In the genomic region with DNA sequence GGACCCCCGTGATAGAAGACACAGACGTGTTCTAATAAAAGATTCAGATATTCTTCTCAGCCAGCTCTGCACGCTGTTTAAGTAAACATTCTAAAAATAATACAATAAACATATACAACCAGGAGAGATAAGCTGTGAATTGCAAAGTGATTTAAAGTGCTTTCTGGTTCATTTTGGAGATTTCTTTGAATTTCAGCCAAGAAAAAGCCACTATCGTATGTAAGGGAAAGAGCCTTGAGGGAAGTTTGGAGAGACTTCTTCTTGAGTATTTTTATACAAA, we compare ENCODE assay signal across 2 cellular contexts.
TF ChIP-seq lines count a peak whose summit lies in the region.

No MANE protein-coding gene starts in this region.

TF ChIP-seq in HEK293, 187 proteins besides CTCF, POLR2A, EP300 and RAD21 (continues in another document):
- TF ChIP-seq ZNF549 (tag by site-specific recombination; IDR thresholded peaks at IDR 0.05) (no peak), SCRT2 (tag by site-specific recombination; IDR thresholded peaks at IDR 0.05) (no peak), ZNF48 (tag by site-specific recombination; IDR thresholded peaks at IDR 0.05) (no peak), ZNF558 (tag by site-specific recombination; IDR thresholded peaks at IDR 0.05) (no peak), FEZF1 (tag by site-specific recombination; IDR thresholded peaks at IDR 0.05) (peak; percentile 70), ZNF560 (tag by site-specific recombination; IDR thresholded peaks at IDR 0.05; ENCODE audit: borderline replicate concordance) (no peak), ZNF239 (tag by site-specific recombination; IDR thresholded peaks at IDR 0.05) (no peak), SETDB1 (IDR thresholded peaks at IDR 0.05; ENCODE audit: insufficient read length, low read length) (no peak), ZNF155 (tag by site-specific recombination; IDR thresholded peaks at IDR 0.05) (no peak), KLF16 (tag by site-specific recombination; IDR thresholded peaks at IDR 0.05) (no peak), ZNF223 (tag by site-specific recombination; IDR thresholded peaks at IDR 0.05) (no peak), KLF8 (tag by site-specific recombination; IDR thresholded peaks at IDR 0.05) (no peak), KLF9 (tag by site-specific recombination; IDR thresholded peaks at IDR 0.05; ENCODE audit: low read depth) (no peak), ZNF776 (tag by site-specific recombination; IDR thresholded peaks at IDR 0.05; ENCODE audit: borderline replicate concordance) (no peak), HOXD13 (CRISPR knock-in tag; IDR thresholded peaks at IDR 0.05; ENCODE audit: borderline replicate concordance) (no peak), ZSCAN23 (tag by site-specific recombination; IDR thresholded peaks at IDR 0.05) (no peak), OVOL3 (tag by site-specific recombination; IDR thresholded peaks at IDR 0.05) (no peak), IKZF3 (tag by site-specific recombination; IDR thresholded peaks at IDR 0.05) (0 out of 2 replicates have a peak, but pooled peaks have one; percentile 16), ZNF354C (tag by site-specific recombination; IDR thresholded peaks at IDR 0.05; ENCODE audit: borderline replicate concordance, low read depth) (no peak), TCF7L2 (IDR thresholded peaks at IDR 0.05; ENCODE audit: borderline replicate concordance, low read depth, low read length) (peak; percentile 49; the same call in 1 of the 2 replicates), TRIM28 (IDR thresholded peaks at IDR 0.05; ENCODE audit: borderline replicate concordance, low read length) (no peak), ZNF324 (tag by site-specific recombination; IDR thresholded peaks at IDR 0.05) (no peak), ZNF138 (tag by site-specific recombination; IDR thresholded peaks at IDR 0.05; ENCODE audit: borderline replicate concordance) (no peak), ZNF707 (tag by site-specific recombination; IDR thresholded peaks at IDR 0.05) (no peak), SP2 (tag by site-specific recombination; IDR thresholded peaks at IDR 0.05) (no peak), ZNF677 (tag by site-specific recombination; IDR thresholded peaks at IDR 0.05) (no peak), ZNF211 (tag by site-specific recombination; IDR thresholded peaks at IDR 0.05; ENCODE audit: low read depth) (no peak), ZNF37A (tag by site-specific recombination; IDR thresholded peaks at IDR 0.05) (no peak), ZNF341 (tag by site-specific recombination; IDR thresholded peaks at IDR 0.05; ENCODE audit: low read depth) (no peak)
- TF ChIP-seq, protein P1, sequence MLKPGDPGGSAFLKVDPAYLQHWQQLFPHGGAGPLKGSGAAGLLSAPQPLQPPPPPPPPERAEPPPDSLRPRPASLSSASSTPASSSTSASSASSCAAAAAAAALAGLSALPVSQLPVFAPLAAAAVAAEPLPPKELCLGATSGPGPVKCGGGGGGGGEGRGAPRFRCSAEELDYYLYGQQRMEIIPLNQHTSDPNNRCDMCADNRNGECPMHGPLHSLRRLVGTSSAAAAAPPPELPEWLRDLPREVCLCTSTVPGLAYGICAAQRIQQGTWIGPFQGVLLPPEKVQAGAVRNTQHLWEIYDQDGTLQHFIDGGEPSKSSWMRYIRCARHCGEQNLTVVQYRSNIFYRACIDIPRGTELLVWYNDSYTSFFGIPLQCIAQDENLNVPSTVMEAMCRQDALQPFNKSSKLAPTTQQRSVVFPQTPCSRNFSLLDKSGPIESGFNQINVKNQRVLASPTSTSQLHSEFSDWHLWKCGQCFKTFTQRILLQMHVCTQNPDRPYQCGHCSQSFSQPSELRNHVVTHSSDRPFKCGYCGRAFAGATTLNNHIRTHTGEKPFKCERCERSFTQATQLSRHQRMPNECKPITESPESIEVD (tag by site-specific recombination; IDR thresholded peaks at IDR 0.05) = peak; percentile 72
- TF ChIP-seq, protein P2, sequence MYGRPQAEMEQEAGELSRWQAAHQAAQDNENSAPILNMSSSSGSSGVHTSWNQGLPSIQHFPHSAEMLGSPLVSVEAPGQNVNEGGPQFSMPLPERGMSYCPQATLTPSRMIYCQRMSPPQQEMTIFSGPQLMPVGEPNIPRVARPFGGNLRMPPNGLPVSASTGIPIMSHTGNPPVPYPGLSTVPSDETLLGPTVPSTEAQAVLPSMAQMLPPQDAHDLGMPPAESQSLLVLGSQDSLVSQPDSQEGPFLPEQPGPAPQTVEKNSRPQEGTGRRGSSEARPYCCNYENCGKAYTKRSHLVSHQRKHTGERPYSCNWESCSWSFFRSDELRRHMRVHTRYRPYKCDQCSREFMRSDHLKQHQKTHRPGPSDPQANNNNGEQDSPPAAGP (tag by site-specific recombination; IDR thresholded peaks at IDR 0.05) = no peak
- TF ChIP-seq, protein P3, sequence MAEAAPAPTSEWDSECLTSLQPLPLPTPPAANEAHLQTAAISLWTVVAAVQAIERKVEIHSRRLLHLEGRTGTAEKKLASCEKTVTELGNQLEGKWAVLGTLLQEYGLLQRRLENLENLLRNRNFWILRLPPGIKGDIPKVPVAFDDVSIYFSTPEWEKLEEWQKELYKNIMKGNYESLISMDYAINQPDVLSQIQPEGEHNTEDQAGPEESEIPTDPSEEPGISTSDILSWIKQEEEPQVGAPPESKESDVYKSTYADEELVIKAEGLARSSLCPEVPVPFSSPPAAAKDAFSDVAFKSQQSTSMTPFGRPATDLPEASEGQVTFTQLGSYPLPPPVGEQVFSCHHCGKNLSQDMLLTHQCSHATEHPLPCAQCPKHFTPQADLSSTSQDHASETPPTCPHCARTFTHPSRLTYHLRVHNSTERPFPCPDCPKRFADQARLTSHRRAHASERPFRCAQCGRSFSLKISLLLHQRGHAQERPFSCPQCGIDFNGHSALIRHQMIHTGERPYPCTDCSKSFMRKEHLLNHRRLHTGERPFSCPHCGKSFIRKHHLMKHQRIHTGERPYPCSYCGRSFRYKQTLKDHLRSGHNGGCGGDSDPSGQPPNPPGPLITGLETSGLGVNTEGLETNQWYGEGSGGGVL (tag by site-specific recombination; IDR thresholded peaks at IDR 0.05) = no peak

TF ChIP-seq in H1, 55 proteins besides CTCF, POLR2A, EP300 and RAD21:
- TF ChIP-seq POU5F1 (IDR thresholded peaks at IDR 0.05; ENCODE audit: low read depth, low read length) (no peak), GABPA (IDR thresholded peaks at IDR 0.05; ENCODE audit: borderline replicate concordance, insufficient read depth, low read length) (no peak), TAF7 (optimal IDR thresholded peaks at IDR 0.05; ENCODE audit: borderline replicate concordance, low read depth, low read length) (no peak)
